In the genomic region with DNA sequence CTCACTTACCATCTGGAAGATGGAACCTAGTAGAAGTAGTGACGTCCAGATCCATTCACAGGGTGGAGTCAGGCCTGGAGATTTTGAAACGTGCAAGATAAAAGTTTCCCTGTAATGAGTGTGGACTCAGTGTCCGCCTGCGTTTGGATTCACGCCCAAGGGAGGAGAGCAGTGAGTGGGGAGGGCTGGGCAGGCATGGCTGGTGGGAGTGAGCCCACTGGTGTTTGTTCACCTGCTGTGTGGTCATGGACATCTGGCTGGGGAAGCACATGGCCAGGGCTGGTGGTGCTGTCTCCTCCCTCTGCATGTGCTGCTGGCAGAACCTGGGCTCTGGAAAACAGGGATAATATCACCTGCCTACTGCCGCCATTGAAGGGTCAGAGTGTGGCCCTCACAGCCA, we compare ENCODE assay signal across 16 cellular contexts. TPM values are rescaled to one million over a fixed set of nuclear protein-coding genes. Genes with fewer than 3 reads are reported as not detected.
DNase-seq lines count a peak whose midpoint lies in the region; ATAC-seq and TF ChIP-seq lines count a peak whose summit lies in the region.
"Had no signal": no experiment of that assay in that cellular context is flagged by ENCODE, and none has a peak within 500 bp of the region (broad histone marks: within the 10 kb centered on the region; RNA-seq: fewer than 3 reads in every experiment).

No MANE protein-coding gene starts in this region.

- no peaks in the 10 kb centered on the region for H3K27me3 Mint-ChIP-seq in chondrocyte (ENCODE audit: low read depth)
- H3K27me3 Mint-ChIP-seq: activated naive CD4-positive, alpha-beta T cell treated with anti-CD3 and anti-CD28 coated beads, Interleukin-2, amount 50 U/mL, for 24 hours had no signal

- peaks cover 21% of the 10 kb centered on the region for H3K36me3 Mint-ChIP-seq in stimulated activated effector memory CD8-positive, alpha-beta T cell treated with anti-CD3 and anti-CD28 coated beads, Interleukin-12 subunit alpha, Interleukin-12 subunit beta, amount 100 ng/mL, for 72 hours
- peaks cover 16% of the 10 kb centered on the region for H3K36me3 Mint-ChIP-seq in chondrocyte (ENCODE audit: low read depth)

- ATAC-seq in Right ventricle myocardium superior (ENCODE audit: poor library complexity) (peak; percentile 39), Right ventricle myocardium inferior (no peak), left cardiac atrium (peak; percentile 43 to 80), HG03159 (IDR thresholded peaks at IDR 0.05; ENCODE audit: unreplicated experiment) (no peak)
- no peak for ATAC-seq in stimulated activated effector memory CD8-positive, alpha-beta T cell treated with anti-CD3 and anti-CD28 coated beads, Interleukin-12 subunit alpha, Interleukin-12 subunit beta, amount 100 ng/mL, for 72 hours
- ATAC-seq: HCT116 had no signal

- H3K4me1 Mint-ChIP-seq in stimulated activated effector memory CD8-positive, alpha-beta T cell treated with anti-CD3 and anti-CD28 coated beads, Interleukin-12 subunit alpha, Interleukin-12 subunit beta, amount 100 ng/mL, for 72 hours = no peaks in the 10 kb centered on the region
- H3K4me1 Mint-ChIP-seq in chondrocyte (ENCODE audit: low read depth) = peaks cover 12% of the 10 kb centered on the region

- no peaks in the 10 kb centered on the region for H3K9me3 Mint-ChIP-seq in stimulated activated effector memory CD8-positive, alpha-beta T cell treated with anti-CD3 and anti-CD28 coated beads, Interleukin-12 subunit alpha, Interleukin-12 subunit beta, amount 100 ng/mL, for 72 hours
- H3K9me3 Mint-ChIP-seq in chondrocyte (ENCODE audit: low read depth) = no peaks in the 10 kb centered on the region
- H3K9me3 Mint-ChIP-seq: activated naive CD4-positive, alpha-beta T cell treated with anti-CD3 and anti-CD28 coated beads, Interleukin-2, amount 50 U/mL, for 24 hours; T-helper 1 cell treated with Interleukin-12 subunit alpha and Interleukin-12 subunit beta and Interleukin-4 antibody, amounts not matched to agents 30 μg/mL and 1 μg/mL, for 36 hours had no signal

- H3K27ac Mint-ChIP-seq in stimulated activated effector memory CD8-positive, alpha-beta T cell treated with anti-CD3 and anti-CD28 coated beads, Interleukin-12 subunit alpha, Interleukin-12 subunit beta, amount 100 ng/mL, for 72 hours = peak overlapping the region; percentile 54
- H3K27ac Mint-ChIP-seq in chondrocyte (ENCODE audit: unreplicated experiment) = no peak overlapping the region
- H3K27ac Mint-ChIP-seq: activated naive CD4-positive, alpha-beta T cell treated with anti-CD3 and anti-CD28 coated beads, Interleukin-2, amount 50 U/mL, for 24 hours; T-helper 1 cell treated with Interleukin-12 subunit alpha and Interleukin-12 subunit beta and Interleukin-4 antibody, amounts not matched to agents 30 μg/mL and 1 μg/mL, for 36 hours had no signal

- no peak for TF ChIP-seq CTCF in chondrocyte (IDR thresholded peaks at IDR 0.05)

- H3K4me3 Mint-ChIP-seq in stimulated activated effector memory CD8-positive, alpha-beta T cell treated with anti-CD3 and anti-CD28 coated beads, Interleukin-12 subunit alpha, Interleukin-12 subunit beta, amount 100 ng/mL, for 72 hours = no peak overlapping the region
- H3K4me3 Mint-ChIP-seq in chondrocyte (ENCODE audit: unreplicated experiment) = no peak overlapping the region
- H3K4me3 Mint-ChIP-seq: activated naive CD4-positive, alpha-beta T cell treated with anti-CD3 and anti-CD28 coated beads, Interleukin-2, amount 50 U/mL, for 24 hours; T-helper 1 cell treated with Interleukin-12 subunit alpha and Interleukin-12 subunit beta and Interleukin-4 antibody, amounts not matched to agents 30 μg/mL and 1 μg/mL, for 36 hours had no signal

- DNase-seq in Right ventricle myocardium superior (no peak), Right ventricle myocardium inferior (ENCODE audit: missing footprints) (no peak), NCI-H774 (lab: John Stamatoyannopoulos, UW) (peak; percentile 50), left cardiac atrium (no peak), chondrocyte (ENCODE audit: low spot score) (no peak)
- no peak for DNase-seq in stimulated activated effector memory CD8-positive, alpha-beta T cell treated with anti-CD3 and anti-CD28 coated beads, Interleukin-12 subunit alpha, Interleukin-12 subunit beta, amount 100 ng/mL, for 72 hours (ENCODE audit: low spot score in 2 of 2)
- DNase-seq in stimulated activated CD4-positive, alpha-beta T cell treated with anti-CD3 and anti-CD28 coated beads, Interleukin-4, amount 100 ng/mL, for 1 hour = no peak
- DNase-seq: mesendoderm, MG63, NCI-H187, NCI-H524, OCI-M1 had no signal

- intact Hi-C loops in Right ventricle myocardium superior (cut with DNase I) (loop anchor here (5.0 kb wide), 1 partner anchor 282 kb away; no protein-coding TSS in a partner anchor), Right ventricle myocardium inferior (cut with DNase I) (no loop called here), left cardiac atrium (cut with DNase I) (no loop called here)

RNA-seq across cellular contexts. Expression of gene RLBP1, which starts 37.0 kb away (rescaled TPM):
- total RNA-seq in Right ventricle myocardium superior (not detected), Right ventricle myocardium inferior (not detected), left cardiac atrium (not detected), chondrocyte (not detected in 3 replicates)

RNA-seq across cellular contexts. Expression of gene FANCI, which starts 59.4 kb away (rescaled TPM):
- total RNA-seq in Right ventricle myocardium superior = 3.6 TPM
- total RNA-seq in Right ventricle myocardium inferior = 3.2 TPM
- 1 to 10 TPM; 4.8 TPM for total RNA-seq in left cardiac atrium
- 11.2 to 26.0 TPM (median 15.3 TPM) in 3 replicates for total RNA-seq in chondrocyte

Comparison
In these comparisons a context has a peak if more than half of its experiments do, and no peak if none do; other contexts are left out.
1. ATAC-seq: peak in Right ventricle myocardium superior (single experiment) and left cardiac atrium (2 of 2); none in Right ventricle myocardium inferior (single experiment), stimulated activated effector memory CD8-positive, alpha-beta T cell treated with anti-CD3 and anti-CD28 coated beads, Interleukin-12 subunit alpha, Interleukin-12 subunit beta, amount 100 ng/mL, for 72 hours (single experiment) and HG03159 (single experiment).